ENCODE assay signal across 18 cellular contexts in the genomic region with DNA sequence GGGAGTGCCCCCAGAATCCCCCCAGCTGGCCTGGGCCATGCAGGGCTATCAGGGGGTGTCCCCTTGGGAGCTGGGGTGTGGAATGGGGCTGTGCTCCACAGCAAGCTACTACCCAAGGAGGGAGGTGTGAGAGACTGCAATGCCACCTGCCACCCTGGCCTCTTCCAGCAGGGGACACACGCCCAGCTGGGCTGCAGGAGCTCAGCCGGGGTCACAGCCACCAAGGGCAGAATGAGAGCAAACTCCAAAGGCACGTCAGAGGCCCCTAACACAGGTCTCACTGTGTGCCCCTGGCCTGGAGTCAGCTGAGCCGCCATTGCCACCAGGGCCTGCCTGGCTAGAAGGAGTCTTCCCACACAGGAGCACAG.
"Had no signal": no experiment of that assay in that cellular context is flagged by ENCODE, and none has a peak within 500 bp of the region (broad histone marks: within the 10 kb centered on the region; RNA-seq: fewer than 3 reads in every experiment).

No MANE protein-coding gene starts in this region.

- H3K9me3 ChIP-seq: neutrophil, suprapubic skin had no signal

- DNase-seq: activated CD8-positive, alpha-beta memory T cell treated with anti-CD3 and anti-CD28 coated beads, Interleukin-2, amount 10 ng/mL, durations not matched to agents 7 days and 5 days; activated naive CD4-positive, alpha-beta T cell treated with anti-CD3 and anti-CD28 coated beads, Interleukin-2, amount 50 U/mL, for 16 hours; activated T-cell treated with anti-CD3 and anti-CD28 coated beads, Interleukin-2, amount 50 U/mL, for 1 hour; caudate nucleus; effector CD8-positive, alpha-beta T cell; foreskin fibroblast; left colon; mammary epithelial cell; naive thymus-derived CD4-positive, alpha-beta T cell; stimulated activated CD4-positive, alpha-beta T cell treated with anti-CD3 and anti-CD28 coated beads, Interleukin-4, amount 100 ng/mL, for 24 hours; stimulated activated naive CD4-positive, alpha-beta T cell treated with Interleukin-2 at 50 U/mL for 16 hours; T-cell; T1000 had no signal

- ATAC-seq: activated CD4-positive, CD25-positive, alpha-beta regulatory T cell treated with anti-CD3 and anti-CD28 coated beads, Interleukin-2, amount 50 U/mL, for 24 hours; activated CD8-positive, alpha-beta memory T cell treated with anti-CD3 and anti-CD28 coated beads, Interleukin-2, amount 10 ng/mL, durations not matched to agents 7 days and 5 days; left colon; naive thymus-derived CD4-positive, alpha-beta T cell; T-cell had no signal

- H3K27me3 ChIP-seq: neutrophil, suprapubic skin had no signal

- H3K4me3 ChIP-seq: coronary artery, SK-N-MC, suprapubic skin had no signal

- H3K27ac ChIP-seq: neutrophil, SK-N-MC, suprapubic skin had no signal
